Comparison of ENCODE assay signal across 12 cellular contexts in the genomic region with DNA sequence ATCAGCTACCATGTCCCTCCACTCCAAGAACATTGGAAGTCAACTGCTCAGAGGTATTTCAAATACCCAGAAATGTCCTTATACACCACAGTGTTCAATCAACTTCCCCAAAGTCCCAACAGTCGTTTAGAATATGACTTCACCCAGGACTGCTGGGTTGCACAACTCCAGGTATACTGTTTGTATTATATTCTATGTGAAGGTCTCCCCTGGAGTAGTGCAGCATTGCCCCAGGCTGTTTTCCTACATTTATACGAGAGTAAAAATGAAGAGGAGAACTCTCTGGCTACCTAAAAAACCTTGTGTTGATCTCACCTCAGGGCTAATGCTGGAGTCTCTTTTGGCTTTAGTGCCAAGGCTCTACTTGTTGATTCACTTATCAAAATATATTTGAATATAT.
"Had no signal": no experiment of that assay in that cellular context is flagged by ENCODE, and none has a peak within 500 bp of the region (broad histone marks: within the 10 kb centered on the region; RNA-seq: fewer than 3 reads in every experiment).

No MANE protein-coding gene starts in this region.

- DNase-seq: activated CD4-positive, alpha-beta T cell treated with anti-CD3 and anti-CD28 coated beads, Interleukin-2, amount 50 U/mL, for 4 hours; activated CD4-positive, CD25-positive, alpha-beta regulatory T cell treated with anti-CD3 and anti-CD28 coated beads, Interleukin-2, amount 50 U/mL, for 72 hours; activated naive CD4-positive, alpha-beta T cell treated with anti-CD3 and anti-CD28 coated beads for 36 hours; activated naive CD8-positive, alpha-beta T cell treated with anti-CD3 and anti-CD28 coated beads, Interleukin-2, amount 50 U/mL, for 24 hours; naive B cell; psoas muscle; stomach; T1000; testis; upper lobe of left lung had no signal

- H3K36me3 ChIP-seq: ascending aorta, neural progenitor cell, stomach, upper lobe of left lung had no signal

- H3K4me2 ChIP-seq: neural progenitor cell had no signal

- H3K27ac ChIP-seq: ascending aorta, neural progenitor cell, psoas muscle, stomach, upper lobe of left lung had no signal

- H3K4me3 ChIP-seq: ascending aorta, neural progenitor cell, psoas muscle, stomach, testis, upper lobe of left lung had no signal

- H3K27me3 ChIP-seq: ascending aorta, neural progenitor cell, stomach, testis, upper lobe of left lung had no signal

- H3K9ac ChIP-seq: neural progenitor cell had no signal

- H3K4me1 ChIP-seq: ascending aorta, psoas muscle, upper lobe of left lung had no signal
